In the genomic region with DNA sequence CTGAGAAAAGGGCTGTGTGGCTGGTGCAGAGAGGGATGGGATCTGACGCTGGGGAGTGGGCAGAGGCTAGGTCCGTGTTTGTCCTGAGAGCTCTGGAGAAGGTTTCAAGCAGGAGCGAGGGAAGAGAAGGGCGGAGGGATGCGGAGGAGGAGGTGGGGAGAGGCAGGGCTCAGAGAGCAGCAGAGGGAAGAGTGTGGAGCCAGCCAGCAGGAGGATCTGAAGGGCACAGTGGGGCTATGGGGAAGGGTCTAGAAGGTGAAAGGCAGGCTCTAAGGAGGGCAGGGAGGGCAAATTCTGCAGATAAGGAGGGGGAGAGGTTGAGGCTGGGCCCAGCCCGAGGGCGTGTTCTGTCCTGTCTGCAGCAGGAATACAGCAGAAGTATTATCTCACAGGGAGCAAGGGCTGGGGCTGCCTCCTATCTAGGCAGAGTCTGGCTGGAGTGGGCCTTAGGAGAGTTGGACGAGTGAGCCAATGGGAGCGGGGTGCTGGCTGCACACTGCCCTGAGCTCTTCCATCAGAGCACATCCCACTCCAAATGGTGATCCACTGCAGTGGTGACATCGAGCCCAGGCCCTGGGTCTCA, we compare ENCODE assay signal across 1 cellular context.
TF ChIP-seq lines count a peak whose summit lies in the region.

No MANE protein-coding gene starts in this region.

TF ChIP-seq in GM23338, 12 proteins besides CTCF, POLR2A, EP300 and RAD21 (continued from another document):
- TF ChIP-seq, protein P1, sequence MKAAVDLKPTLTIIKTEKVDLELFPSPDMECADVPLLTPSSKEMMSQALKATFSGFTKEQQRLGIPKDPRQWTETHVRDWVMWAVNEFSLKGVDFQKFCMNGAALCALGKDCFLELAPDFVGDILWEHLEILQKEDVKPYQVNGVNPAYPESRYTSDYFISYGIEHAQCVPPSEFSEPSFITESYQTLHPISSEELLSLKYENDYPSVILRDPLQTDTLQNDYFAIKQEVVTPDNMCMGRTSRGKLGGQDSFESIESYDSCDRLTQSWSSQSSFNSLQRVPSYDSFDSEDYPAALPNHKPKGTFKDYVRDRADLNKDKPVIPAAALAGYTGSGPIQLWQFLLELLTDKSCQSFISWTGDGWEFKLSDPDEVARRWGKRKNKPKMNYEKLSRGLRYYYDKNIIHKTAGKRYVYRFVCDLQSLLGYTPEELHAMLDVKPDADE (IDR thresholded peaks at IDR 0.05) = no peak
- TF ChIP-seq, protein P2, sequence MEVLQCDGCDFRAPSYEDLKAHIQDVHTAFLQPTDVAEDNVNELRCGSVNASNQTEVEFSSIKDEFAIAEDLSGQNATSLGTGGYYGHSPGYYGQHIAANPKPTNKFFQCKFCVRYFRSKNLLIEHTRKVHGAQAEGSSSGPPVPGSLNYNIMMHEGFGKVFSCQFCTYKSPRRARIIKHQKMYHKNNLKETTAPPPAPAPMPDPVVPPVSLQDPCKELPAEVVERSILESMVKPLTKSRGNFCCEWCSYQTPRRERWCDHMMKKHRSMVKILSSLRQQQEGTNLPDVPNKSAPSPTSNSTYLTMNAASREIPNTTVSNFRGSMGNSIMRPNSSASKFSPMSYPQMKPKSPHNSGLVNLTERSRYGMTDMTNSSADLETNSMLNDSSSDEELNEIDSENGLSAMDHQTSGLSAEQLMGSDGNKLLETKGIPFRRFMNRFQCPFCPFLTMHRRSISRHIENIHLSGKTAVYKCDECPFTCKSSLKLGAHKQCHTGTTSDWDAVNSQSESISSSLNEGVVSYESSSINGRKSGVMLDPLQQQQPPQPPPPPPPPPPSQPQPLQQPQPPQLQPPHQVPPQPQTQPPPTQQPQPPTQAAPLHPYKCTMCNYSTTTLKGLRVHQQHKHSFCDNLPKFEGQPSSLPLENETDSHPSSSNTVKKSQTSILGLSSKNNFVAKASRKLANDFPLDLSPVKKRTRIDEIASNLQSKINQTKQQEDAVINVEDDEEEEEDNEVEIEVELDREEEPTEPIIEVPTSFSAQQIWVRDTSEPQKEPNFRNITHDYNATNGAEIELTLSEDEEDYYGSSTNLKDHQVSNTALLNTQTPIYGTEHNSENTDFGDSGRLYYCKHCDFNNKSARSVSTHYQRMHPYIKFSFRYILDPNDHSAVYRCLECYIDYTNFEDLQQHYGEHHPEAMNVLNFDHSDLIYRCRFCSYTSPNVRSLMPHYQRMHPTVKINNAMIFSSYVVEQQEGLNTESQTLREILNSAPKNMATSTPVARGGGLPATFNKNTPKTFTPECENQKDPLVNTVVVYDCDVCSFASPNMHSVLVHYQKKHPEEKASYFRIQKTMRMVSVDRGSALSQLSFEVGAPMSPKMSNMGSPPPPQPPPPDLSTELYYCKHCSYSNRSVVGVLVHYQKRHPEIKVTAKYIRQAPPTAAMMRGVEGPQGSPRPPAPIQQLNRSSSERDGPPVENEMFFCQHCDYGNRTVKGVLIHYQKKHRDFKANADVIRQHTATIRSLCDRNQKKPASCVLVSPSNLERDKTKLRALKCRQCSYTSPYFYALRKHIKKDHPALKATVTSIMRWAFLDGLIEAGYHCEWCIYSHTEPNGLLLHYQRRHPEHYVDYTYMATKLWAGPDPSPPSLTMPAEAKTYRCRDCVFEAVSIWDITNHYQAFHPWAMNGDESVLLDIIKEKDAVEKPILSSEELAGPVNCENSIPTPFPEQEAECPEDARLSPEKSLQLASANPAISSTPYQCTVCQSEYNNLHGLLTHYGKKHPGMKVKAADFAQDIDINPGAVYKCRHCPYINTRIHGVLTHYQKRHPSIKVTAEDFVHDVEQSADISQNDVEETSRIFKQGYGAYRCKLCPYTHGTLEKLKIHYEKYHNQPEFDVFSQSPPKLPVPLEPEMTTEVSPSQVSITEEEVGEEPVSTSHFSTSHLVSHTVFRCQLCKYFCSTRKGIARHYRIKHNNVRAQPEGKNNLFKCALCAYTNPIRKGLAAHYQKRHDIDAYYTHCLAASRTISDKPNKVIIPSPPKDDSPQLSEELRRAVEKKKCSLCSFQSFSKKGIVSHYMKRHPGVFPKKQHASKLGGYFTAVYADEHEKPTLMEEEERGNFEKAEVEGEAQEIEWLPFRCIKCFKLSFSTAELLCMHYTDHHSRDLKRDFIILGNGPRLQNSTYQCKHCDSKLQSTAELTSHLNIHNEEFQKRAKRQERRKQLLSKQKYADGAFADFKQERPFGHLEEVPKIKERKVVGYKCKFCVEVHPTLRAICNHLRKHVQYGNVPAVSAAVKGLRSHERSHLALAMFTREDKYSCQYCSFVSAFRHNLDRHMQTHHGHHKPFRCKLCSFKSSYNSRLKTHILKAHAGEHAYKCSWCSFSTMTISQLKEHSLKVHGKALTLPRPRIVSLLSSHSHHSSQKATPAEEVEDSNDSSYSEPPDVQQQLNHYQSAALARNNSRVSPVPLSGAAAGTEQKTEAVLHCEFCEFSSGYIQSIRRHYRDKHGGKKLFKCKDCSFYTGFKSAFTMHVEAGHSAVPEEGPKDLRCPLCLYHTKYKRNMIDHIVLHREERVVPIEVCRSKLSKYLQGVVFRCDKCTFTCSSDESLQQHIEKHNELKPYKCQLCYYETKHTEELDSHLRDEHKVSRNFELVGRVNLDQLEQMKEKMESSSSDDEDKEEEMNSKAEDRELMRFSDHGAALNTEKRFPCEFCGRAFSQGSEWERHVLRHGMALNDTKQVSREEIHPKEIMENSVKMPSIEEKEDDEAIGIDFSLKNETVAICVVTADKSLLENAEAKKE (CRISPR knock-in tag; IDR thresholded peaks at IDR 0.05) = no peak
- no peak for TF ChIP-seq ZNF114 (CRISPR knock-in tag; IDR thresholded peaks at IDR 0.05)
- TF ChIP-seq STAT1 (IDR thresholded peaks at IDR 0.05; ENCODE audit: unreplicated experiment) = no peak
- no peak for TF ChIP-seq NANOG (IDR thresholded peaks at IDR 0.05; ENCODE audit: borderline replicate concordance)
- TF ChIP-seq, protein P3, sequence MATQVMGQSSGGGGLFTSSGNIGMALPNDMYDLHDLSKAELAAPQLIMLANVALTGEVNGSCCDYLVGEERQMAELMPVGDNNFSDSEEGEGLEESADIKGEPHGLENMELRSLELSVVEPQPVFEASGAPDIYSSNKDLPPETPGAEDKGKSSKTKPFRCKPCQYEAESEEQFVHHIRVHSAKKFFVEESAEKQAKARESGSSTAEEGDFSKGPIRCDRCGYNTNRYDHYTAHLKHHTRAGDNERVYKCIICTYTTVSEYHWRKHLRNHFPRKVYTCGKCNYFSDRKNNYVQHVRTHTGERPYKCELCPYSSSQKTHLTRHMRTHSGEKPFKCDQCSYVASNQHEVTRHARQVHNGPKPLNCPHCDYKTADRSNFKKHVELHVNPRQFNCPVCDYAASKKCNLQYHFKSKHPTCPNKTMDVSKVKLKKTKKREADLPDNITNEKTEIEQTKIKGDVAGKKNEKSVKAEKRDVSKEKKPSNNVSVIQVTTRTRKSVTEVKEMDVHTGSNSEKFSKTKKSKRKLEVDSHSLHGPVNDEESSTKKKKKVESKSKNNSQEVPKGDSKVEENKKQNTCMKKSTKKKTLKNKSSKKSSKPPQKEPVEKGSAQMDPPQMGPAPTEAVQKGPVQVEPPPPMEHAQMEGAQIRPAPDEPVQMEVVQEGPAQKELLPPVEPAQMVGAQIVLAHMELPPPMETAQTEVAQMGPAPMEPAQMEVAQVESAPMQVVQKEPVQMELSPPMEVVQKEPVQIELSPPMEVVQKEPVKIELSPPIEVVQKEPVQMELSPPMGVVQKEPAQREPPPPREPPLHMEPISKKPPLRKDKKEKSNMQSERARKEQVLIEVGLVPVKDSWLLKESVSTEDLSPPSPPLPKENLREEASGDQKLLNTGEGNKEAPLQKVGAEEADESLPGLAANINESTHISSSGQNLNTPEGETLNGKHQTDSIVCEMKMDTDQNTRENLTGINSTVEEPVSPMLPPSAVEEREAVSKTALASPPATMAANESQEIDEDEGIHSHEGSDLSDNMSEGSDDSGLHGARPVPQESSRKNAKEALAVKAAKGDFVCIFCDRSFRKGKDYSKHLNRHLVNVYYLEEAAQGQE (IDR thresholded peaks at IDR 0.05; ENCODE audit: unreplicated experiment) = no peak
- TF ChIP-seq EZH2phosphoT487 (IDR thresholded peaks at IDR 0.05; ENCODE audit: unreplicated experiment) = no peak
- TF ChIP-seq JUNB (IDR thresholded peaks at IDR 0.05; ENCODE audit: unreplicated experiment) = no peak
- TF ChIP-seq EZH2 (IDR thresholded peaks at IDR 0.05; ENCODE audit: low read depth, unreplicated experiment) = no peak
- TF ChIP-seq ZNF331 (CRISPR knock-in tag; IDR thresholded peaks at IDR 0.05; ENCODE audit: low read depth) = no peak
